ENCODE assay signal across 25 cellular contexts in genomic region chr13:81697826-81698225, GRCh38.
"Had no signal": no experiment of that assay in that cellular context is flagged by ENCODE, and none has a peak within 500 bp of the region (broad histone marks: within the 10 kb centered on the region; RNA-seq: fewer than 3 reads in every experiment).

No MANE protein-coding gene starts in this region.

- H3K4me3 Mint-ChIP-seq: dendritic cell treated with granulocyte-macrophage colony-stimulating factor and Interleukin-4, amounts not matched to agents 40 ng/mL and 50 ng/mL, for 4 days; effector memory CD8-positive, alpha-beta T cell; endodermal cell had no signal

- ATAC-seq: effector memory CD8-positive, alpha-beta T cell; esophagus mucosa; foreskin keratinocyte; gastrocnemius medialis; gastroesophageal sphincter; heart left ventricle; heart right ventricle had no signal

- H3K27me3 ChIP-seq: colonic mucosa, dorsolateral prefrontal cortex, esophagus muscularis mucosa, esophagus squamous epithelium, foreskin keratinocyte, gastrocnemius medialis, gastroesophageal sphincter, heart left ventricle, heart right ventricle had no signal

- H3K27me3 Mint-ChIP-seq: dendritic cell treated with granulocyte-macrophage colony-stimulating factor and Interleukin-4, amounts not matched to agents 40 ng/mL and 50 ng/mL, for 4 days; effector memory CD8-positive, alpha-beta T cell had no signal

- H3K27ac ChIP-seq: colonic mucosa, coronary artery, dorsolateral prefrontal cortex, epithelial cell of prostate, esophagus muscularis mucosa, esophagus squamous epithelium, foreskin keratinocyte, gastrocnemius medialis, gastroesophageal sphincter, heart left ventricle, heart right ventricle had no signal

- H3K27ac Mint-ChIP-seq: dendritic cell treated with granulocyte-macrophage colony-stimulating factor and Interleukin-4, amounts not matched to agents 40 ng/mL and 50 ng/mL, for 4 days; effector memory CD8-positive, alpha-beta T cell; endodermal cell had no signal

- H3K36me3 ChIP-seq: colonic mucosa, esophagus muscularis mucosa, esophagus squamous epithelium, gastrocnemius medialis, gastroesophageal sphincter, heart left ventricle, heart right ventricle had no signal

- H3K4me1 ChIP-seq: colonic mucosa, esophagus muscularis mucosa, esophagus squamous epithelium, foreskin keratinocyte, gastrocnemius medialis, gastroesophageal sphincter, heart left ventricle, heart right ventricle had no signal

- DNase-seq: colonic mucosa; cortex of kidney; dermis blood vessel endothelial cell; dorsolateral prefrontal cortex; effector CD4-positive, alpha-beta T cell; effector CD8-positive, alpha-beta T cell; effector memory CD4-positive, alpha-beta T cell; effector memory CD8-positive, alpha-beta T cell; endodermal cell; erythroblast; esophagus squamous epithelium; foreskin fibroblast; foreskin keratinocyte; foreskin melanocyte; gastrocnemius medialis; glutamatergic neuron; head of caudate nucleus; heart left ventricle; heart right ventricle had no signal

- H3K4me3 ChIP-seq: colonic mucosa, coronary artery, dorsolateral prefrontal cortex, esophagus muscularis mucosa, esophagus squamous epithelium, gastrocnemius medialis, gastroesophageal sphincter, heart left ventricle, heart right ventricle had no signal

- H3K9me3 ChIP-seq: colonic mucosa, esophagus muscularis mucosa, esophagus squamous epithelium, gastrocnemius medialis, gastroesophageal sphincter had no signal
